In the genomic region with DNA sequence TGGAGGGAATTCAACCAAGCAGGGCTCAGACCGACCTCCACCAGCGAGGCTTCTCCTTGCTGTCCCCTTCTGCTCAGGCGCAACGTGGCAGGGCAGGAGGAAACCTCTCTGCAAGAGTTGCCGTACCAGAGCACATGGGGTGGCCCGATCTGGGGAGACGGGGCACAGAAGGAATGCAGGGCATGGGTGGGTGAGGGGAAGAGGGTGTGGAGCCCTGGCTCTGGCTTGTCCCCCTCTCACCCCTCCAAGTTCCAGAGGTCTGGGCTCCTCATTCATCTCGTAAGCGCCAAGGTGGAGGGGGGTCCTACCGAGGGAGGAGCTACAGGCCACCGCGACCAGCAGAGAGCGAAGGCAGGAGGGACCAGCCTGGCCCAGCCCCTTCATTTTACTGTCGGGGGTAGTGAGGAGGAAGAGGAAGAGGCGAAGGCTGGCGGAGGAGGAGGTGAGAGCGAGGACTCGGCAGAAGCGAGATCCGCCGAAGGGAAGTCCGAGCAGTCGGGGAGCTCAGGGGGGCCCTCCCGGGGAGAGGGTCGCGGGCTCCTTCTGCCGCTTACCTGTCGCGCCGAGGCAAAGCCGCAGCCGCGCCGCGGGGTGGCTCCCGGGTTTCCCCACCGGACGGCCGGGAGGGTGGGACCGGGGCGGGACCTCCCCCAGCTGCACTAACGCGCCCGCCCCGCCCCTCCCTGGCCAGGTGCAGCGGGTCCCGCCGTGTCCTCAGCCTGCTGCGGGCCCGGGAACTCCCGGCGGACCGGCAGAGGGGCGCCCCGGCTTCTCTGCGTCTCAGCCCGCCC, we compare ENCODE assay signal across 8 cellular contexts. TPM values are rescaled to one million over a fixed set of nuclear protein-coding genes. Genes with fewer than 3 reads are reported as not detected.
DNase-seq lines count a peak whose midpoint lies in the region; ATAC-seq, FAIRE-seq and TF ChIP-seq lines count a peak whose summit lies in the region.

A gene with protein sequence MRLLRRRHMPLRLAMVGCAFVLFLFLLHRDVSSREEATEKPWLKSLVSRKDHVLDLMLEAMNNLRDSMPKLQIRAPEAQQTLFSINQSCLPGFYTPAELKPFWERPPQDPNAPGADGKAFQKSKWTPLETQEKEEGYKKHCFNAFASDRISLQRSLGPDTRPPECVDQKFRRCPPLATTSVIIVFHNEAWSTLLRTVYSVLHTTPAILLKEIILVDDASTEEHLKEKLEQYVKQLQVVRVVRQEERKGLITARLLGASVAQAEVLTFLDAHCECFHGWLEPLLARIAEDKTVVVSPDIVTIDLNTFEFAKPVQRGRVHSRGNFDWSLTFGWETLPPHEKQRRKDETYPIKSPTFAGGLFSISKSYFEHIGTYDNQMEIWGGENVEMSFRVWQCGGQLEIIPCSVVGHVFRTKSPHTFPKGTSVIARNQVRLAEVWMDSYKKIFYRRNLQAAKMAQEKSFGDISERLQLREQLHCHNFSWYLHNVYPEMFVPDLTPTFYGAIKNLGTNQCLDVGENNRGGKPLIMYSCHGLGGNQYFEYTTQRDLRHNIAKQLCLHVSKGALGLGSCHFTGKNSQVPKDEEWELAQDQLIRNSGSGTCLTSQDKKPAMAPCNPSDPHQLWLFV (minus strand): TSS at position 360 of the 791 bp plus-strand sequence. CDS start 11,625 bp downstream, outside the sequence.

- H2BK12ac ChIP-seq in H1 (ENCODE audit: low read depth, low read length): no peak within 1 kb of the TSS

- no peak within 1 kb of the TSS for H3K23ac ChIP-seq in H1 (ENCODE audit: insufficient read length)

- peak within 1 kb of the TSS; percentile 4; the same call in 1 of the 2 replicates for H2BK20ac ChIP-seq in H1 (ENCODE audit: low read length)

- H3K4me2 ChIP-seq in H1 (ENCODE audit: insufficient read depth in 1 of 2, low read depth in 2 of 2, low read length in 2 of 2): peak within 1 kb of the TSS; percentile 67 to 75

- H3K79me1 ChIP-seq in H1 (ENCODE audit: low read depth, low read length): no peaks in the 10 kb centered on the region

- no peak within 1 kb of the TSS for H2AFZ ChIP-seq in H1 (ENCODE audit: low read length)

- TF ChIP-seq POLR2A in GM10847 (IDR thresholded peaks at IDR 0.05; ENCODE audit: extremely low read depth, insufficient read length) (peak; percentile 56), H1 (IDR thresholded peaks at IDR 0.05; ENCODE audit: control extremely low read depth in 1 of 2, low read depth in 2 of 2, low read length in 2 of 2) (peak; percentile 25 to 37)

- H2BK15ac ChIP-seq in H1 (ENCODE audit: low read length): peak within 1 kb of the TSS; percentile 19; the same call in 1 of the 2 replicates

- H3K4ac ChIP-seq in H1 (replicated peaks; ENCODE audit: insufficient read length, low read depth, low read length): peak within 1 kb of the TSS; percentile 16

- H3K23me2 ChIP-seq in H1 (ENCODE audit: low read depth, low read length): peaks cover 5% of the 10 kb centered on the region; the same call in 1 of the 2 replicates

- TF ChIP-seq CTCF in H1 (IDR thresholded peaks at IDR 0.05; ENCODE audit: control extremely low read depth in 1 of 3, insufficient read depth in 1 of 3, low read depth in 1 of 3, low read length in 3 of 3): no peak

- H2BK120ac ChIP-seq in H1 (replicated peaks; ENCODE audit: low read depth, low read length): no peak within 1 kb of the TSS

- peak within 1 kb of the TSS; percentile 64 for H4K5ac ChIP-seq in H1 (ENCODE audit: insufficient read length, low read depth, low read length)

- no peak for TF ChIP-seq RAD21 in H1 (IDR thresholded peaks at IDR 0.05 in 1 of 2, conservative IDR thresholded peaks at IDR 0.05 in 1 of 2; ENCODE audit: low read depth in 2 of 2, low read length in 2 of 2)

- POLR2A ChIA-PET in activated CD8-positive, alpha-beta T cell treated with anti-CD3 and anti-CD28 coated beads, Interleukin-2, amount 10 ng/mL, durations not matched to agents 7 days and 5 days (lab: Charles Lee): interaction anchor here (1.0 to 1.7 kb wide), 6 partner anchors 8 to 68 kb away, joined by 3 to 5 read pairs (median 4); no protein-coding TSS in a partner anchor
- POLR2A ChIA-PET in H1 (lab: Charles Lee; ENCODE audit: partially characterized antibody): interaction anchor here (0.8 to 2.3 kb wide), 19 partner anchors 8 to 435 kb away, joined by 3 to 11 read pairs (median 4); partner anchors contain the start of genes CSRNP2 and SMAGP

- H3K14ac ChIP-seq in H1 (ENCODE audit: insufficient read length): no peak within 1 kb of the TSS

- H3K27ac ChIP-seq in H1 (ENCODE audit: low read depth, low read length) (peak within 1 kb of the TSS; percentile 68; the same call in 1 of the 2 replicates), mucosa of rectum (ENCODE audit: low read depth in 2 of 2, low read length in 2 of 2) (peak within 1 kb of the TSS; percentile 48 to 76)

- ATAC-seq in HG02623 (IDR thresholded peaks at IDR 0.05; ENCODE audit: unreplicated experiment): peak; percentile 44
- peak; percentile 76 for ATAC-seq in activated CD8-positive, alpha-beta T cell treated with anti-CD3 and anti-CD28 coated beads, Interleukin-2, amount 10 ng/mL, durations not matched to agents 7 days and 5 days

- H3K27me3 ChIP-seq in H1 (replicated peaks in 1 of 4; ENCODE audit: control insufficient read depth in 3 of 4, extremely low read depth in 1 of 4, insufficient read depth in 3 of 4, low read length in 3 of 4) (no peaks in the 10 kb centered on the region), mucosa of rectum (ENCODE audit: control insufficient read depth in 2 of 2, insufficient read depth in 2 of 2, low read length in 2 of 2) (no peaks in the 10 kb centered on the region)

- no peak for FAIRE-seq in H1 (lab: Jason Lieb, UNC)

- H3K4me3 Mint-ChIP-seq in activated CD8-positive, alpha-beta T cell treated with anti-CD3 and anti-CD28 coated beads, Interleukin-2, amount 10 ng/mL, durations not matched to agents 7 days and 5 days: peak within 1 kb of the TSS; percentile 94

- no peak for TF ChIP-seq EP300 in H1 (IDR thresholded peaks at IDR 0.05; ENCODE audit: borderline replicate concordance in 1 of 2, low read depth in 2 of 2, low read length in 2 of 2)

- 1% methylated on average over 32 of the region's 57 CpGs; no CpG with 5 or more reads in 1 of the 2 experiments for whole genome bisulfite sequencing in H1 (ENCODE audit: extremely low coverage in 1 of 2, insufficient coverage in 1 of 2, insufficient read length in 1 of 2, insufficient replicate concordance in 2 of 2, low coverage in 1 of 2, low lambda C conversion rate in 2 of 2, missing lambda C conversion rate in 1 of 2), 2 experiments

- peak within 1 kb of the TSS; percentile 54; the same call in 1 of the 2 replicates for H4K8ac ChIP-seq in H1 (ENCODE audit: extremely low read depth, insufficient read depth, low read length)

- DNase-seq in NCI-H2227 treated with DMSO at 0.1 percent for 48 hours (lab: John Stamatoyannopoulos, UW) (peak; percentile 4), H1 (ENCODE audit: low read depth in 1 of 2, low spot score in 2 of 2) (peak; percentile 78 to 92), foreskin melanocyte (no peak)
- DNase-seq in activated CD8-positive, alpha-beta T cell treated with anti-CD3 and anti-CD28 coated beads, Interleukin-2, amount 10 ng/mL, durations not matched to agents 7 days and 5 days: peak; percentile 76
- DNase-seq in stimulated activated CD8-positive, alpha-beta memory T cell treated with anti-CD3 and anti-CD28 coated beads, Interleukin-7, amount 100 ng/mL, for 4 hours (ENCODE audit: low read depth in 2 of 2): peak; percentile 32 to 70

- peak within 1 kb of the TSS; percentile 60 for H3K56ac ChIP-seq in H1 (replicated peaks; ENCODE audit: insufficient read length, low read depth, low read length)

- peaks cover 25% of the 10 kb centered on the region for H3K36me3 Mint-ChIP-seq in activated CD8-positive, alpha-beta T cell treated with anti-CD3 and anti-CD28 coated beads, Interleukin-2, amount 10 ng/mL, durations not matched to agents 7 days and 5 days (ENCODE audit: low read depth)

- no peaks in the 10 kb centered on the region for H3K9me3 Mint-ChIP-seq in activated CD8-positive, alpha-beta T cell treated with anti-CD3 and anti-CD28 coated beads, Interleukin-2, amount 10 ng/mL, durations not matched to agents 7 days and 5 days (ENCODE audit: insufficient read depth)

- peak within 1 kb of the TSS; percentile 81 for H4K91ac ChIP-seq in H1 (replicated peaks; ENCODE audit: insufficient read length, low read length)

- H3K79me2 ChIP-seq in H1 (ENCODE audit: control insufficient read depth in 1 of 2, insufficient read depth in 2 of 2, low read length in 2 of 2): no peaks in the 10 kb centered on the region

- H3K36me3 ChIP-seq in H1 (ENCODE audit: control insufficient read depth in 2 of 4, insufficient read depth in 4 of 4, low read length in 3 of 4): peaks cover 0 to 13% (median 2%) of the 10 kb centered on the region in 4 experiments; a peak in 2 of 8 replicates
- no peaks in the 10 kb centered on the region for H3K36me3 ChIP-seq in mucosa of rectum (ENCODE audit: control insufficient read depth in 2 of 2, insufficient read depth in 2 of 2, low read length in 2 of 2)

- H3K27me3 Mint-ChIP-seq in activated CD8-positive, alpha-beta T cell treated with anti-CD3 and anti-CD28 coated beads, Interleukin-2, amount 10 ng/mL, durations not matched to agents 7 days and 5 days (ENCODE audit: low read depth): no peaks in the 10 kb centered on the region

- CTCF ChIA-PET in activated CD8-positive, alpha-beta T cell treated with anti-CD3 and anti-CD28 coated beads, Interleukin-2, amount 10 ng/mL, durations not matched to agents 7 days and 5 days (lab: Charles Lee): interaction anchor here (1.0 to 2.6 kb wide), 5 partner anchors 19 to 535 kb away, joined by 3 to 9 read pairs (median 3); no protein-coding TSS in a partner anchor
- CTCF ChIA-PET in H1 (lab: Charles Lee; ENCODE audit: partially characterized antibody): interaction anchor here (0.8 to 2.7 kb wide), 7 partner anchors 13 to 484 kb away, joined by 3 to 10 read pairs (median 3); no protein-coding TSS in a partner anchor

- H4K20me1 ChIP-seq in H1 (replicated peaks in 1 of 2; ENCODE audit: control insufficient read depth in 1 of 2, insufficient read depth in 2 of 2, low read length in 2 of 2): no peaks in the 10 kb centered on the region

- H3K9ac ChIP-seq in H1 (replicated peaks in 1 of 4; ENCODE audit: extremely low read depth in 1 of 4, low read depth in 3 of 4, low read length in 3 of 4): peak within 1 kb of the TSS; percentile 58 to 77 (median 62)
- peak within 1 kb of the TSS; percentile 72 to 84 for H3K9ac ChIP-seq in mucosa of rectum (ENCODE audit: low read depth in 1 of 2, low read length in 2 of 2)

- no peak within 1 kb of the TSS for H2AK5ac ChIP-seq in H1 (ENCODE audit: low read depth, low read length)

- H3K4me3 ChIP-seq in H1 (ENCODE audit: extremely low read depth in 1 of 4, insufficient read depth in 2 of 4, low read depth in 3 of 4, low read length in 4 of 4) (peak within 1 kb of the TSS; percentile 68 to 88 (median 82)), mucosa of rectum (ENCODE audit: low read length in 2 of 2) (peak within 1 kb of the TSS; percentile 70 to 83)

- peak within 1 kb of the TSS; percentile 90 for H3K27ac Mint-ChIP-seq in activated CD8-positive, alpha-beta T cell treated with anti-CD3 and anti-CD28 coated beads, Interleukin-2, amount 10 ng/mL, durations not matched to agents 7 days and 5 days

- peak within 1 kb of the TSS; percentile 66; the same call in 1 of the 2 replicates for H2BK5ac ChIP-seq in H1 (ENCODE audit: low read depth, low read length)

- H3K4me1 ChIP-seq in H1 (replicated peaks in 1 of 4; ENCODE audit: control insufficient read depth in 3 of 4, insufficient read depth in 4 of 4, low read length in 3 of 4): peaks cover 8 to 19% (median 9%) of the 10 kb centered on the region in 4 experiments
- H3K4me1 ChIP-seq in mucosa of rectum (ENCODE audit: control insufficient read depth in 2 of 2, insufficient read depth in 2 of 2, low read length in 2 of 2): peaks cover 19 to 33% of the 10 kb centered on the region in 2 donors

- H3K18ac ChIP-seq in H1 (ENCODE audit: extremely low read depth, low read length): peak within 1 kb of the TSS; percentile 80

- H3K4me1 Mint-ChIP-seq in activated CD8-positive, alpha-beta T cell treated with anti-CD3 and anti-CD28 coated beads, Interleukin-2, amount 10 ng/mL, durations not matched to agents 7 days and 5 days (ENCODE audit: low read depth): peaks cover 86% of the 10 kb centered on the region

- no peaks in the 10 kb centered on the region for H3K9me3 ChIP-seq in H1 (ENCODE audit: insufficient read depth in 2 of 2, low read depth in 1 of 2, low read length in 1 of 2)
- H3K9me3 ChIP-seq in mucosa of rectum (ENCODE audit: control insufficient read depth in 2 of 2, low read length in 2 of 2): no peaks in the 10 kb centered on the region

RNA-seq across cellular contexts. Expression of the gene that starts here (rescaled TPM):
- 10 to 100 TPM; 40.4 to 43.1 TPM for total RNA-seq in activated CD8-positive, alpha-beta T cell treated with anti-CD3 and anti-CD28 coated beads, Interleukin-2, amount 10 ng/mL, durations not matched to agents 7 days and 5 days
- total RNA-seq in H1 (2021; fragmentation: NEBNext Ultra II Directional; extraction: Animal tissue kit (Norgen Biotek cat#: 25700)): 10.7 and 12.5 TPM in 2 replicates
- polyA plus RNA-seq in H1 (2011; rRNA removed): 5.8 and 11.1 TPM in 2 replicates
- 10.8 TPM for polyA plus RNA-seq in H1 (2011; cell fraction: cytosol; rRNA removed)
- 18.6 TPM for polyA plus RNA-seq in H1 (2011; cell fraction: nucleus; rRNA removed)
- polyA plus RNA-seq in H1 (2012, experiment 1 of 2): 8.3 to 10.9 TPM (median 9.0 TPM) in 4 replicates
- 3.2 TPM for polyA plus RNA-seq in H1 (2012, experiment 2 of 2)
- 11.5 TPM for polyA plus RNA-seq in H1 (2013, experiment 1 of 2)
- polyA plus RNA-seq in H1 (2013, experiment 2 of 2): 13.3 TPM
- polyA minus RNA-seq in H1 (2011; rRNA and poly(A)+ RNA removed): 13.1 and 21.2 TPM in 2 replicates
- 10.8 TPM for polyA minus RNA-seq in H1 (2011; cell fraction: cytosol; rRNA and poly(A)+ RNA removed)
- polyA minus RNA-seq in H1 (2011; cell fraction: nucleus; rRNA and poly(A)+ RNA removed): 21.6 TPM
